ENCODE assay signal across 1 cellular context in the genomic region with DNA sequence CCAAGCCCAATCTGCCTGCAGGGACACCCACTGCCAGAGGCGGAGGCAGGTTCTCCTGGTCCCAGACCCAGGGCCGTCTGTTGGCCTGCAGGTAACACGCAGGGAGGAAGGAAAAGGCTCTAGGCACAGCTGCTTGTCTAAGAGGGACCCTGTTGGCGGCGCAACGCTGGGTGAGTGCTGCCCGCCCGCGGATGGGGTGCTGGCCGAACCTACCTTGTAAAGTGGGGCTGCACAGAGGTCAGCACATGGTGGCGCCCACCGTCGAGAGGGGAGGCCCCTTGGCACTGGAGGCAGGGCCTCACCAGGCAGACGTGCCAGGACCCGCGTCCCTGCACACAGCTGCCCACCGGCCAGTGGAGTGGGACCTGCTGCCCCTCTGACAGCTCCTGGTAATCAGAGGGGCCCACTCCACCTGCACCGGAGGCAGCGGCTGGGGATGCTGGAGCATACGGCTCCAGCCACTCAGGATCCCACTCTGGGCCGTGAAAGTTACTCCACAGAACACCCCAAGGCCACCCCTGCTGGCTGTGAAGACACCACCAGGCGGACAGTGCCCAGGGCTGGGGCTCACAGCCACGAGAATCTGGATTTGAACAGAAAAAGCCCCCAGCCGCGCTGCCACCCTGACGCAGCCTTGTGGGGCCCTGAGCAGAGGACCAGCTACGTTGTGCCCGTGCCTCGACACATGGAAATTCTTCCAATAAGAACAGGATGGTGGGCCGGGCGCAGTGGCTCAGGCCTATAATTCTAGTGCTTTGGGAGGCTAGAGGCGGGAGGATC.
TF ChIP-seq lines count a peak whose summit lies in the region.

No MANE protein-coding gene starts in this region.

TF ChIP-seq in K562, 482 proteins besides CTCF, POLR2A, EP300 and RAD21 (continued from another document):
- peak; percentile 38 for TF ChIP-seq WHSC1 (IDR thresholded peaks at IDR 0.05; ENCODE audit: low read length)
- no peak for TF ChIP-seq ZFP1 (CRISPR knock-in tag; IDR thresholded peaks at IDR 0.05)
- TF ChIP-seq SETDB1 (IDR thresholded peaks at IDR 0.05; ENCODE audit: low read length) = peak; percentile 38
- TF ChIP-seq RBM22 (IDR thresholded peaks at IDR 0.05; ENCODE audit: low read depth, low read length, poor library complexity, severe bottlenecking) = peak; percentile 77
- peak; percentile 70 for TF ChIP-seq POLR2G (IDR thresholded peaks at IDR 0.05; ENCODE audit: low read depth, low read length)
- TF ChIP-seq RBM14 (IDR thresholded peaks at IDR 0.05; ENCODE audit: borderline replicate concordance, insufficient read depth, low read depth, low read length) = 0 out of 2 replicates have a peak, but pooled peaks have one; percentile 72
- peak; percentile 34 for TF ChIP-seq PCBP1 (IDR thresholded peaks at IDR 0.05; ENCODE audit: low read depth, low read length, poor library complexity, severe bottlenecking)
- no peak for TF ChIP-seq ELF1 (tag; IDR thresholded peaks at IDR 0.05)
- peak; percentile 28 for TF ChIP-seq FIP1L1 (IDR thresholded peaks at IDR 0.05; ENCODE audit: low read depth, low read length, poor library complexity, severe bottlenecking)
